22 cellular contexts compared by ENCODE assay signal in genomic region chr12:109966531-109966930, GRCh38.
"Had no signal": no experiment of that assay in that cellular context is flagged by ENCODE, and none has a peak within 500 bp of the region (broad histone marks: within the 10 kb centered on the region; RNA-seq: fewer than 3 reads in every experiment).

No MANE protein-coding gene starts in this region.

- H3K27me3 ChIP-seq: adrenal gland, breast epithelium, gastrocnemius medialis, SJSA1, tibial nerve, uterus had no signal

- ATAC-seq: gastrocnemius medialis, left lobe of liver had no signal

- H3K4me3 Mint-ChIP-seq: activated naive CD4-positive, alpha-beta T cell treated with anti-CD3 and anti-CD28 coated beads, Interleukin-2, amount 50 U/mL, for 24 hours had no signal

- H3K27ac ChIP-seq: adrenal gland, breast epithelium, SJSA1, tibial nerve, uterus had no signal

- H3K4me1 ChIP-seq: breast epithelium, SJSA1, tibial nerve, uterus had no signal

- DNase-seq: activated CD8-positive, alpha-beta memory T cell treated with anti-CD3 and anti-CD28 coated beads for 24 hours; activated effector memory CD4-positive, alpha-beta T cell treated with anti-CD3 and anti-CD28 coated beads, Interleukin-2, amount 50 U/mL, for 16 hours; adrenal gland; cerebellar nuclear complex; effector CD4-positive, alpha-beta T cell; gastrocnemius medialis; head of caudate nucleus; midbrain; occipital lobe; retina; stimulated activated CD8-positive, alpha-beta memory T cell treated with anti-CD3 and anti-CD28 coated beads, Interleukin-4, amount 100 ng/mL, for 48 hours; stimulated activated naive CD4-positive, alpha-beta T cell treated with Interleukin-2 at 50 U/mL for 16 hours; substantia nigra; SW 1271; T-helper 9 cell; uterus had no signal

- H3K36me3 ChIP-seq: breast epithelium, uterus had no signal

- H3K27ac Mint-ChIP-seq: activated naive CD4-positive, alpha-beta T cell treated with anti-CD3 and anti-CD28 coated beads, Interleukin-2, amount 50 U/mL, for 24 hours had no signal

- H3K9me3 ChIP-seq: adrenal gland, breast epithelium, gastrocnemius medialis, SJSA1, tibial nerve, uterus had no signal

- H3K4me3 ChIP-seq: adrenal gland, breast epithelium, gastrocnemius medialis, lung, SJSA1, tibial nerve, uterus had no signal

- H3K27me3 Mint-ChIP-seq: activated naive CD4-positive, alpha-beta T cell treated with anti-CD3 and anti-CD28 coated beads, Interleukin-2, amount 50 U/mL, for 24 hours had no signal

- H3K9me3 Mint-ChIP-seq: activated naive CD4-positive, alpha-beta T cell treated with anti-CD3 and anti-CD28 coated beads, Interleukin-2, amount 50 U/mL, for 24 hours had no signal
